In the genomic region with DNA sequence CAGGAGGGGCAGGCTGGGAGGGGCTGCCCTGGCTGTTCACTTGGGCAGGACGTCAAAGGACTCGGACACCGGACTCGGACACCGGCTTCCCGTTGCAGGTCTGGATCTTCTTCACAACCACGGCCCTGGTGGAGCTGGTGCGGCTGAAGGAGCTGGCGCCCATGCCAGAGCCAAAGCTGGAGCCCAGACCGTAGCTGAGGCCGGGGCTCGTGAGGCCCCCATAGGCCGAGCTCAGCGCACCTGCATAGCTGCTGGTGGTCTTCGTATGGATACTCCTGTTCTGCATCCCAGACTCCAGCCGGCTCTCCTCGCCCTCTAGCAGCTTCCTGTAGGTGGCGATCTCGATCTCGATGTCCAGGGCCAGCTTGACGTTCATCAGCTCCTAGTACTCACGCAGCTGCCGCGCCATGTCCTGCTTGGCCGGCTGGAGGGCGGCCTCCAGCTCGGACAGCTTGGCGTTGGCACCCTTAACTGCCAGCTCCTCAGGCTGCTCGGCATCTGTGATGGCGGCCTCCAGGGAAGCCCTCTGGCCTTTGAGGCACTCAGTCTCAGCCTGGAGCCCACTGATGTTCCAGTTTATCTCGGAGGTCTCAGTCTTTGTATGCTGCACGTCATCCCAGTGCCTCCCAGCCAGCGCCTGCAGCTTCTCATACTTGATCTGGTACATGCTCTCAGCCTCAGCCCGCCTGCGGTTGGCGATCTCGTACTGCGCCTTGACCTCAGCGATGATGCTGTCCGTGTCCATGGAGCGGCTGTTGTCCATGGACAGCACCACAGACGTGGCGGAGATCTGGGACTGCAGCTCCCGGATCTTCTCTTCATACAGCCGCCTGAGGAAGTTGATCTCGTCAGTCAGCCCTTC, we compare ENCODE assay signal across 2 cellular contexts.
TF ChIP-seq lines count a peak whose summit lies in the region.

No MANE protein-coding gene starts in this region.

TF ChIP-seq in HCT116, 20 proteins besides CTCF, POLR2A, EP300 and RAD21:
- TF ChIP-seq SP1 (IDR thresholded peaks at IDR 0.05; ENCODE audit: low read depth) (no peak), FOSL1 (IDR thresholded peaks at IDR 0.05; ENCODE audit: low read depth) (no peak), EZH2phosphoT487 (IDR thresholded peaks at IDR 0.05; ENCODE audit: borderline replicate concordance) (no peak), YY1 (IDR thresholded peaks at IDR 0.05; ENCODE audit: extremely low read depth, insufficient replicate concordance, low read depth, low read length) (no peak), SIN3A (IDR thresholded peaks at IDR 0.05; ENCODE audit: low read depth) (no peak), CEBPB (IDR thresholded peaks at IDR 0.05; ENCODE audit: low read depth) (no peak), ZFX (IDR thresholded peaks at IDR 0.05) (no peak)
- TF ChIP-seq, protein P1, sequence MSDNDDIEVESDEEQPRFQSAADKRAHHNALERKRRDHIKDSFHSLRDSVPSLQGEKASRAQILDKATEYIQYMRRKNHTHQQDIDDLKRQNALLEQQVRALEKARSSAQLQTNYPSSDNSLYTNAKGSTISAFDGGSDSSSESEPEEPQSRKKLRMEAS (IDR thresholded peaks at IDR 0.05): no peak
- TF ChIP-seq, protein P2, sequence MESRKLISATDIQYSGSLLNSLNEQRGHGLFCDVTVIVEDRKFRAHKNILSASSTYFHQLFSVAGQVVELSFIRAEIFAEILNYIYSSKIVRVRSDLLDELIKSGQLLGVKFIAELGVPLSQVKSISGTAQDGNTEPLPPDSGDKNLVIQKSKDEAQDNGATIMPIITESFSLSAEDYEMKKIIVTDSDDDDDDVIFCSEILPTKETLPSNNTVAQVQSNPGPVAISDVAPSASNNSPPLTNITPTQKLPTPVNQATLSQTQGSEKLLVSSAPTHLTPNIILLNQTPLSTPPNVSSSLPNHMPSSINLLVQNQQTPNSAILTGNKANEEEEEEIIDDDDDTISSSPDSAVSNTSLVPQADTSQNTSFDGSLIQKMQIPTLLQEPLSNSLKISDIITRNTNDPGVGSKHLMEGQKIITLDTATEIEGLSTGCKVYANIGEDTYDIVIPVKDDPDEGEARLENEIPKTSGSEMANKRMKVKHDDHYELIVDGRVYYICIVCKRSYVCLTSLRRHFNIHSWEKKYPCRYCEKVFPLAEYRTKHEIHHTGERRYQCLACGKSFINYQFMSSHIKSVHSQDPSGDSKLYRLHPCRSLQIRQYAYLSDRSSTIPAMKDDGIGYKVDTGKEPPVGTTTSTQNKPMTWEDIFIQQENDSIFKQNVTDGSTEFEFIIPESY (IDR thresholded peaks at IDR 0.05; ENCODE audit: extremely low read depth, insufficient replicate concordance, low read length): no peak
- TF ChIP-seq, protein P3, sequence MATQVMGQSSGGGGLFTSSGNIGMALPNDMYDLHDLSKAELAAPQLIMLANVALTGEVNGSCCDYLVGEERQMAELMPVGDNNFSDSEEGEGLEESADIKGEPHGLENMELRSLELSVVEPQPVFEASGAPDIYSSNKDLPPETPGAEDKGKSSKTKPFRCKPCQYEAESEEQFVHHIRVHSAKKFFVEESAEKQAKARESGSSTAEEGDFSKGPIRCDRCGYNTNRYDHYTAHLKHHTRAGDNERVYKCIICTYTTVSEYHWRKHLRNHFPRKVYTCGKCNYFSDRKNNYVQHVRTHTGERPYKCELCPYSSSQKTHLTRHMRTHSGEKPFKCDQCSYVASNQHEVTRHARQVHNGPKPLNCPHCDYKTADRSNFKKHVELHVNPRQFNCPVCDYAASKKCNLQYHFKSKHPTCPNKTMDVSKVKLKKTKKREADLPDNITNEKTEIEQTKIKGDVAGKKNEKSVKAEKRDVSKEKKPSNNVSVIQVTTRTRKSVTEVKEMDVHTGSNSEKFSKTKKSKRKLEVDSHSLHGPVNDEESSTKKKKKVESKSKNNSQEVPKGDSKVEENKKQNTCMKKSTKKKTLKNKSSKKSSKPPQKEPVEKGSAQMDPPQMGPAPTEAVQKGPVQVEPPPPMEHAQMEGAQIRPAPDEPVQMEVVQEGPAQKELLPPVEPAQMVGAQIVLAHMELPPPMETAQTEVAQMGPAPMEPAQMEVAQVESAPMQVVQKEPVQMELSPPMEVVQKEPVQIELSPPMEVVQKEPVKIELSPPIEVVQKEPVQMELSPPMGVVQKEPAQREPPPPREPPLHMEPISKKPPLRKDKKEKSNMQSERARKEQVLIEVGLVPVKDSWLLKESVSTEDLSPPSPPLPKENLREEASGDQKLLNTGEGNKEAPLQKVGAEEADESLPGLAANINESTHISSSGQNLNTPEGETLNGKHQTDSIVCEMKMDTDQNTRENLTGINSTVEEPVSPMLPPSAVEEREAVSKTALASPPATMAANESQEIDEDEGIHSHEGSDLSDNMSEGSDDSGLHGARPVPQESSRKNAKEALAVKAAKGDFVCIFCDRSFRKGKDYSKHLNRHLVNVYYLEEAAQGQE (IDR thresholded peaks at IDR 0.05; ENCODE audit: low read depth): no peak
TF ChIP-seq in HCT116: peak in this region for 0.

TF ChIP-seq in GM12878, 131 proteins besides CTCF, POLR2A, EP300 and RAD21:
- TF ChIP-seq STAT1 (conservative IDR thresholded peaks at IDR 0.05) (no peak), RB1 (IDR thresholded peaks at IDR 0.05; ENCODE audit: borderline replicate concordance) (no peak), CHD2 (IDR thresholded peaks at IDR 0.05; ENCODE audit: borderline replicate concordance, low read depth, low read length) (no peak), MYB (IDR thresholded peaks at IDR 0.05; ENCODE audit: borderline replicate concordance, low read depth, low read length) (no peak), SMAD5 (IDR thresholded peaks at IDR 0.05; ENCODE audit: low read depth) (no peak), NR2C1 (IDR thresholded peaks at IDR 0.05) (no peak), NR2C2 (IDR thresholded peaks at IDR 0.05; ENCODE audit: borderline replicate concordance, control insufficient read depth, insufficient read length, low read depth) (no peak), SMARCA5 (IDR thresholded peaks at IDR 0.05) (no peak), ZNF384 (IDR thresholded peaks at IDR 0.05; ENCODE audit: borderline replicate concordance, low read depth, low read length) (no peak), ASH2L (IDR thresholded peaks at IDR 0.05; ENCODE audit: borderline replicate concordance, low read depth) (no peak), CBFB (IDR thresholded peaks at IDR 0.05; ENCODE audit: low read depth) (no peak), KAT2A (conservative IDR thresholded peaks at IDR 0.05; ENCODE audit: control insufficient read depth, low read depth, low read length) (no peak), BMI1 (IDR thresholded peaks at IDR 0.05; ENCODE audit: borderline replicate concordance) (no peak), ZZZ3 (IDR thresholded peaks at IDR 0.05; ENCODE audit: control insufficient read depth, insufficient read length, low read depth) (no peak), POU2F2 (IDR thresholded peaks at IDR 0.05; ENCODE audit: borderline replicate concordance, low read depth, low read length) (no peak)
- TF ChIP-seq, protein P4, sequence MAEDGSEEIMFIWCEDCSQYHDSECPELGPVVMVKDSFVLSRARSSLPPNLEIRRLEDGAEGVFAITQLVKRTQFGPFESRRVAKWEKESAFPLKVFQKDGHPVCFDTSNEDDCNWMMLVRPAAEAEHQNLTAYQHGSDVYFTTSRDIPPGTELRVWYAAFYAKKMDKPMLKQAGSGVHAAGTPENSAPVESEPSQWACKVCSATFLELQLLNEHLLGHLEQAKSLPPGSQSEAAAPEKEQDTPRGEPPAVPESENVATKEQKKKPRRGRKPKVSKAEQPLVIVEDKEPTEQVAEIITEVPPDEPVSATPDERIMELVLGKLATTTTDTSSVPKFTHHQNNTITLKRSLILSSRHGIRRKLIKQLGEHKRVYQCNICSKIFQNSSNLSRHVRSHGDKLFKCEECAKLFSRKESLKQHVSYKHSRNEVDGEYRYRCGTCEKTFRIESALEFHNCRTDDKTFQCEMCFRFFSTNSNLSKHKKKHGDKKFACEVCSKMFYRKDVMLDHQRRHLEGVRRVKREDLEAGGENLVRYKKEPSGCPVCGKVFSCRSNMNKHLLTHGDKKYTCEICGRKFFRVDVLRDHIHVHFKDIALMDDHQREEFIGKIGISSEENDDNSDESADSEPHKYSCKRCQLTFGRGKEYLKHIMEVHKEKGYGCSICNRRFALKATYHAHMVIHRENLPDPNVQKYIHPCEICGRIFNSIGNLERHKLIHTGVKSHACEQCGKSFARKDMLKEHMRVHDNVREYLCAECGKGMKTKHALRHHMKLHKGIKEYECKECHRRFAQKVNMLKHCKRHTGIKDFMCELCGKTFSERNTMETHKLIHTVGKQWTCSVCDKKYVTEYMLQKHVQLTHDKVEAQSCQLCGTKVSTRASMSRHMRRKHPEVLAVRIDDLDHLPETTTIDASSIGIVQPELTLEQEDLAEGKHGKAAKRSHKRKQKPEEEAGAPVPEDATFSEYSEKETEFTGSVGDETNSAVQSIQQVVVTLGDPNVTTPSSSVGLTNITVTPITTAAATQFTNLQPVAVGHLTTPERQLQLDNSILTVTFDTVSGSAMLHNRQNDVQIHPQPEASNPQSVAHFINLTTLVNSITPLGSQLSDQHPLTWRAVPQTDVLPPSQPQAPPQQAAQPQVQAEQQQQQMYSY (CRISPR knock-in tag; IDR thresholded peaks at IDR 0.05): no peak
- TF ChIP-seq, protein P2 (IDR thresholded peaks at IDR 0.05): no peak
- TF ChIP-seq, protein P5, sequence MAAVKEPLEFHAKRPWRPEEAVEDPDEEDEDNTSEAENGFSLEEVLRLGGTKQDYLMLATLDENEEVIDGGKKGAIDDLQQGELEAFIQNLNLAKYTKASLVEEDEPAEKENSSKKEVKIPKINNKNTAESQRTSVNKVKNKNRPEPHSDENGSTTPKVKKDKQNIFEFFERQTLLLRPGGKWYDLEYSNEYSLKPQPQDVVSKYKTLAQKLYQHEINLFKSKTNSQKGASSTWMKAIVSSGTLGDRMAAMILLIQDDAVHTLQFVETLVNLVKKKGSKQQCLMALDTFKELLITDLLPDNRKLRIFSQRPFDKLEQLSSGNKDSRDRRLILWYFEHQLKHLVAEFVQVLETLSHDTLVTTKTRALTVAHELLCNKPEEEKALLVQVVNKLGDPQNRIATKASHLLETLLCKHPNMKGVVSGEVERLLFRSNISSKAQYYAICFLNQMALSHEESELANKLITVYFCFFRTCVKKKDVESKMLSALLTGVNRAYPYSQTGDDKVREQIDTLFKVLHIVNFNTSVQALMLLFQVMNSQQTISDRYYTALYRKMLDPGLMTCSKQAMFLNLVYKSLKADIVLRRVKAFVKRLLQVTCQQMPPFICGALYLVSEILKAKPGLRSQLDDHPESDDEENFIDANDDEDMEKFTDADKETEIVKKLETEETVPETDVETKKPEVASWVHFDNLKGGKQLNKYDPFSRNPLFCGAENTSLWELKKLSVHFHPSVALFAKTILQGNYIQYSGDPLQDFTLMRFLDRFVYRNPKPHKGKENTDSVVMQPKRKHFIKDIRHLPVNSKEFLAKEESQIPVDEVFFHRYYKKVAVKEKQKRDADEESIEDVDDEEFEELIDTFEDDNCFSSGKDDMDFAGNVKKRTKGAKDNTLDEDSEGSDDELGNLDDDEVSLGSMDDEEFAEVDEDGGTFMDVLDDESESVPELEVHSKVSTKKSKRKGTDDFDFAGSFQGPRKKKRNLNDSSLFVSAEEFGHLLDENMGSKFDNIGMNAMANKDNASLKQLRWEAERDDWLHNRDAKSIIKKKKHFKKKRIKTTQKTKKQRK (IDR thresholded peaks at IDR 0.05; ENCODE audit: low read depth, low read length): no peak
- TF ChIP-seq, protein P1 (IDR thresholded peaks at IDR 0.05; ENCODE audit: low read depth, low read length): no peak
- TF ChIP-seq, protein P6, sequence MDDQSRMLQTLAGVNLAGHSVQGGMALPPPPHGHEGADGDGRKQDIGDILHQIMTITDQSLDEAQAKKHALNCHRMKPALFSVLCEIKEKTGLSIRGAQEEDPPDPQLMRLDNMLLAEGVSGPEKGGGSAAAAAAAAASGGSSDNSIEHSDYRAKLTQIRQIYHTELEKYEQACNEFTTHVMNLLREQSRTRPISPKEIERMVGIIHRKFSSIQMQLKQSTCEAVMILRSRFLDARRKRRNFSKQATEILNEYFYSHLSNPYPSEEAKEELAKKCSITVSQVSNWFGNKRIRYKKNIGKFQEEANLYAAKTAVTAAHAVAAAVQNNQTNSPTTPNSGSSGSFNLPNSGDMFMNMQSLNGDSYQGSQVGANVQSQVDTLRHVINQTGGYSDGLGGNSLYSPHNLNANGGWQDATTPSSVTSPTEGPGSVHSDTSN (IDR thresholded peaks at IDR 0.05; ENCODE audit: insufficient replicate concordance, low read depth, low read length): no peak
